In the genomic region with DNA sequence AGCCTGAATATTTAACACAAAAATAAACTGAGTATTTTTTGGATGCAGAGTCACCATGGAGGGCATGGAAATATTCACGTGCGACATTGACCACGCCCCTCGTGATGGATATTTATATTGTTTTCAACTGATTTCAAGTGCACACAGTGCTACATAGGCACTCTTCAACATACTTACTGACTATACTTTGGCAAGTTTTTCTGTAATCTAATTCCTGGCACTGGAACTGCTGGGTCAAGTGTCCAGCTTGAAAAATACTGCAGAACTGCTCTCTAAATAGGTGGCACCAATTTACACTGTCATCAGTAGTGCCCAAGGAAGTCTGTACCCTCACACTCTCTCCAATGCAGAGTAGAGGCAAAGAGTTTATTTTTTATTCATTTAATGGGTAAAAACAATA, we compare ENCODE assay signal across 27 cellular contexts.
"Had no signal": no experiment of that assay in that cellular context is flagged by ENCODE, and none has a peak within 500 bp of the region (broad histone marks: within the 10 kb centered on the region; RNA-seq: fewer than 3 reads in every experiment).

No MANE protein-coding gene starts in this region.

- H2AFZ ChIP-seq: parathyroid adenoma had no signal

- ATAC-seq: naive thymus-derived CD8-positive, alpha-beta T cell; natural killer cell treated with Interleukin-12 subunit alpha and Interleukin-12 subunit beta and Interleukin-15 and Interleukin-18, amount 100 ng/mL, for 72 hours; psoas muscle; right cardiac atrium; right lobe of liver; stimulated activated effector memory CD8-positive, alpha-beta T cell treated with anti-CD3 and anti-CD28 coated beads, Interleukin-12 subunit alpha, Interleukin-12 subunit beta, amount 100 ng/mL, for 72 hours; stimulated activated naive B cell treated with anti-CD40 and anti-IgM and Interleukin-4, amounts not matched to agents 10 μg/mL and 1 μg/mL and 100 μg/mL, for 72 hours had no signal

- H3K4me1 ChIP-seq: parathyroid adenoma, psoas muscle, right lobe of liver, sigmoid colon, stomach, thyroid gland, tibial nerve, uterus had no signal

- H3K79me2 ChIP-seq: parathyroid adenoma had no signal

- H3K27me3 ChIP-seq: neutrophil, ovary, right lobe of liver, sigmoid colon, stomach, thyroid gland, tibial nerve, upper lobe of left lung, uterus had no signal

- H3K27ac ChIP-seq: neutrophil, ovary, parathyroid adenoma, psoas muscle, right lobe of liver, sigmoid colon, stomach, thoracic aorta, thyroid gland, tibial nerve, upper lobe of left lung, uterus had no signal

- DNase-seq: naive thymus-derived CD8-positive, alpha-beta T cell; nephron progenitor cell; nucleus accumbens; ovary; posterior cingulate gyrus; psoas muscle; right cardiac atrium; right lobe of liver; sigmoid colon; small intestine; stimulated activated CD4-positive, alpha-beta T cell treated with anti-CD3 and anti-CD28 coated beads, Interleukin-15, amount 100 ng/mL, for 24 hours; stimulated activated CD4-positive, alpha-beta T cell treated with anti-CD3 and anti-CD28 coated beads, Interleukin-2, amount 100 ng/mL, for 24 hours; stimulated activated CD4-positive, alpha-beta T cell treated with anti-CD3 and anti-CD28 coated beads, Interleukin-2, amount 100 ng/mL, for 48 hours; stimulated activated CD4-positive, alpha-beta T cell treated with anti-CD3 and anti-CD28 coated beads, Interleukin-4, amount 100 ng/mL, for 24 hours; stimulated activated naive B cell treated with anti-CD40 and anti-IgM and Interleukin-4, amounts not matched to agents 10 μg/mL and 1 μg/mL and 100 μg/mL, for 72 hours; stimulated activated naive CD4-positive, alpha-beta T cell treated with Interleukin-2 at 50 U/mL for 16 hours; stomach; thyroid gland; trophoblast cell; uterus had no signal

- H3K4me3 ChIP-seq: ovary, psoas muscle, right lobe of liver, sigmoid colon, stomach, thoracic aorta, thyroid gland, tibial nerve, upper lobe of left lung, uterus had no signal

- H3K36me3 ChIP-seq: neutrophil, ovary, right lobe of liver, sigmoid colon, stomach, thoracic aorta, thyroid gland, tibial nerve, upper lobe of left lung, uterus had no signal

- H3K9me3 ChIP-seq: neutrophil, ovary, psoas muscle, right lobe of liver, sigmoid colon, stomach, thoracic aorta, thyroid gland, tibial nerve, upper lobe of left lung, uterus had no signal
